ENCODE assay signal across 8 cellular contexts in genomic region chr12:132489078-132489601, GRCh38. TPM values are rescaled to one million over a fixed set of nuclear protein-coding genes. Genes with fewer than 3 reads are reported as not detected.
DNase-seq lines count a peak whose midpoint lies in the region; ATAC-seq, FAIRE-seq and TF ChIP-seq lines count a peak whose summit lies in the region.

No MANE protein-coding gene starts in this region.

- H3K4me1 Mint-ChIP-seq in CD8-positive, alpha-beta memory T cell = peaks cover 48 to 66% (median 57%) of the 10 kb centered on the region in 3 donors
- H3K4me1 Mint-ChIP-seq in T-helper 1 cell treated with Interleukin-12 subunit alpha and Interleukin-12 subunit beta and Interleukin-4 antibody, amounts not matched to agents 30 μg/mL and 1 μg/mL, for 36 hours (ENCODE audit: low read depth) = peaks cover 44% of the 10 kb centered on the region

- no peak for TF ChIP-seq RAD21 in HepG2 (CRISPR knock-in tag; IDR thresholded peaks at IDR 0.05)

- no peaks in the 10 kb centered on the region for H3K36me3 ChIP-seq in CD8-positive, alpha-beta memory T cell (ENCODE audit: insufficient read depth, low read length)
- H3K36me3 ChIP-seq in HepG2 (replicated peaks in 1 of 2; ENCODE audit: control insufficient read depth in 1 of 2, insufficient read depth in 2 of 2, low read length in 2 of 2) = peaks cover 0 to 1% of the 10 kb centered on the region in 2 experiments; a peak in 1 of 5 replicates

- peaks cover 0 to 1% of the 10 kb centered on the region in 2 donors for H3K27me3 Mint-ChIP-seq in CD8-positive, alpha-beta memory T cell
- no peaks in the 10 kb centered on the region for H3K27me3 Mint-ChIP-seq in T-helper 1 cell treated with Interleukin-12 subunit alpha and Interleukin-12 subunit beta and Interleukin-4 antibody, amounts not matched to agents 30 μg/mL and 1 μg/mL, for 36 hours (ENCODE audit: low read depth)

- no TSS peak for BruUV-seq in HepG2 (replicated peaks; lab: Mats Ljungman, UMichigan)

- intact Hi-C loops in HepG2 (cut with micrococcal nuclease; ENCODE audit: unreplicated experiment) = no loop called here

- peak overlapping the region; percentile 83 to 97 (median 91) for H3K4me3 Mint-ChIP-seq in CD8-positive, alpha-beta memory T cell
- peak overlapping the region; percentile 86 for H3K4me3 Mint-ChIP-seq in T-helper 1 cell treated with Interleukin-12 subunit alpha and Interleukin-12 subunit beta and Interleukin-4 antibody, amounts not matched to agents 30 μg/mL and 1 μg/mL, for 36 hours

- H3K4me1 ChIP-seq in CD8-positive, alpha-beta memory T cell (ENCODE audit: insufficient read depth, low read length) = peaks cover 50% of the 10 kb centered on the region
- H3K4me1 ChIP-seq in HepG2 (ENCODE audit: insufficient read depth, low read length) = peaks cover 45% of the 10 kb centered on the region

- CTCF ChIA-PET in CD8-positive, alpha-beta memory T cell (lab: Charles Lee) = interaction anchor here (2.0 kb wide), 1 partner anchor 74 kb away, joined by 6 read pairs; no protein-coding TSS in a partner anchor
- CTCF ChIA-PET in HepG2 (lab: Yijun Ruan, JAX; ENCODE audit: low intra/inter-chr PET ratio, low total read pairs) = no interaction called here

- DNase-seq in CD8-positive, alpha-beta memory T cell = peak; percentile 62 to 80 (median 68)
- DNase-seq in astrocyte of the hippocampus (ENCODE audit: low read depth, low spot score) (peak; percentile 15), HepG2 (ENCODE audit: low spot score) (no peak), HK-2 (ENCODE audit: unreplicated experiment) (no peak), NCI-H774 (lab: John Stamatoyannopoulos, UW) (no peak)
- DNase-seq in stimulated activated CD8-positive, alpha-beta memory T cell treated with anti-CD3 and anti-CD28 coated beads, Interleukin-15, amount 100 ng/mL, for 48 hours (ENCODE audit: low read depth in 2 of 2) = peak; percentile 19 to 57

- H3K27ac ChIP-seq in CD8-positive, alpha-beta memory T cell (ENCODE audit: low read depth, low read length) = peak overlapping the region; percentile 80
- no peak overlapping the region for H3K27ac ChIP-seq in HepG2 (ENCODE audit: extremely low read length, insufficient read depth, low read length)

- POLR2A ChIA-PET in CD8-positive, alpha-beta memory T cell (lab: Charles Lee) = interaction anchor here (0.6 to 1.5 kb wide), 6 partner anchors 10 to 662 kb away, joined by 3 to 14 read pairs (median 3); no protein-coding TSS in a partner anchor
- POLR2A ChIA-PET in HepG2 (lab: Yijun Ruan, JAX) = no interaction called here

- peak overlapping the region; percentile 78 for H3K4me2 ChIP-seq in HepG2 (ENCODE audit: low read depth, low read length)

- WGBS in HepG2 (ENCODE audit: low lambda C conversion rate) = 4% methylated on average over 8 of the region's 46 CpGs

- H3K9me3 ChIP-seq in CD8-positive, alpha-beta memory T cell (ENCODE audit: low read length) = no peaks in the 10 kb centered on the region
- H3K9me3 ChIP-seq in HepG2 (ENCODE audit: low read length) = no peaks in the 10 kb centered on the region

- no peak overlapping the region for H2AFZ ChIP-seq in HepG2 (ENCODE audit: low read length)

- peaks cover 35% of the 10 kb centered on the region for H4K20me1 ChIP-seq in HepG2 (ENCODE audit: insufficient read depth, low read length)

- peak overlapping the region; percentile 88 to 99 (median 96) for H3K27ac Mint-ChIP-seq in CD8-positive, alpha-beta memory T cell
- peak overlapping the region; percentile 98 for H3K27ac Mint-ChIP-seq in T-helper 1 cell treated with Interleukin-12 subunit alpha and Interleukin-12 subunit beta and Interleukin-4 antibody, amounts not matched to agents 30 μg/mL and 1 μg/mL, for 36 hours

- no peak for TF ChIP-seq POLR2A in HepG2 (IDR thresholded peaks at IDR 0.05; ENCODE audit: insufficient read depth in 1 of 2, low read depth in 2 of 2, low read length in 2 of 2)

- H3K9ac ChIP-seq in HepG2 (ENCODE audit: insufficient read depth, low read depth, low read length) = peak overlapping the region; percentile 33; the same call in 1 of the 2 replicates

- H3K36me3 Mint-ChIP-seq in CD8-positive, alpha-beta memory T cell = peaks cover 0 to 17% (median 0%) of the 10 kb centered on the region in 3 donors
- peaks cover 6% of the 10 kb centered on the region for H3K36me3 Mint-ChIP-seq in T-helper 1 cell treated with Interleukin-12 subunit alpha and Interleukin-12 subunit beta and Interleukin-4 antibody, amounts not matched to agents 30 μg/mL and 1 μg/mL, for 36 hours (ENCODE audit: low read depth)

- TF ChIP-seq EP300 in HepG2 (IDR thresholded peaks at IDR 0.05; ENCODE audit: low read depth in 2 of 2, low read length in 2 of 2) (no peak), HepG2 (CRISPR knock-in tag; IDR thresholded peaks at IDR 0.05; ENCODE audit: borderline replicate concordance) (no peak)

- peak overlapping the region; percentile 88 for H3K4me3 ChIP-seq in CD8-positive, alpha-beta memory T cell (ENCODE audit: low read length)
- peak overlapping the region; percentile 64 to 73 (median 65); a peak in 4 of 6 replicates for H3K4me3 ChIP-seq in HepG2 (replicated peaks in 1 of 3; ENCODE audit: insufficient read depth in 1 of 3, low read depth in 2 of 3, low read length in 3 of 3)

- H3K27me3 ChIP-seq in CD8-positive, alpha-beta memory T cell (ENCODE audit: insufficient read depth, low read length, poor library complexity, severe bottlenecking) = no peaks in the 10 kb centered on the region
- H3K27me3 ChIP-seq in HepG2 (ENCODE audit: control insufficient read depth in 1 of 2, insufficient read depth in 2 of 2, low read length in 2 of 2) = peaks cover 20 to 51% of the 10 kb centered on the region in 2 experiments

- H3K9me3 Mint-ChIP-seq in CD8-positive, alpha-beta memory T cell = no peaks in the 10 kb centered on the region
- H3K9me3 Mint-ChIP-seq in T-helper 1 cell treated with Interleukin-12 subunit alpha and Interleukin-12 subunit beta and Interleukin-4 antibody, amounts not matched to agents 30 μg/mL and 1 μg/mL, for 36 hours = no peaks in the 10 kb centered on the region

- in situ Hi-C loops in HepG2 (cut with HindIII; ENCODE audit: extremely low pct_ligation_motif_present, low pct_unique_long_range_greater_than_20kb) = no loop called here

- peaks cover 34% of the 10 kb centered on the region for H3K79me2 ChIP-seq in HepG2 (ENCODE audit: insufficient read depth, low read length)

- FAIRE-seq in HepG2 (lab: Jason Lieb, UNC) = no peak

- ATAC-seq in HG02852 (IDR thresholded peaks at IDR 0.05; ENCODE audit: unreplicated experiment) (peak; percentile 28), HepG2 (peak; percentile 6)

- no peak for TF ChIP-seq CTCF in HepG2 (CRISPR knock-in tag; IDR thresholded peaks at IDR 0.05)

TF ChIP-seq in HepG2, 621 proteins besides CTCF, POLR2A, EP300 and RAD21 (continues in another document):
- TF ChIP-seq, protein P1, sequence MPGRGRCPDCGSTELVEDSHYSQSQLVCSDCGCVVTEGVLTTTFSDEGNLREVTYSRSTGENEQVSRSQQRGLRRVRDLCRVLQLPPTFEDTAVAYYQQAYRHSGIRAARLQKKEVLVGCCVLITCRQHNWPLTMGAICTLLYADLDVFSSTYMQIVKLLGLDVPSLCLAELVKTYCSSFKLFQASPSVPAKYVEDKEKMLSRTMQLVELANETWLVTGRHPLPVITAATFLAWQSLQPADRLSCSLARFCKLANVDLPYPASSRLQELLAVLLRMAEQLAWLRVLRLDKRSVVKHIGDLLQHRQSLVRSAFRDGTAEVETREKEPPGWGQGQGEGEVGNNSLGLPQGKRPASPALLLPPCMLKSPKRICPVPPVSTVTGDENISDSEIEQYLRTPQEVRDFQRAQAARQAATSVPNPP (CRISPR knock-in tag; IDR thresholded peaks at IDR 0.05) = no peak

RNA-seq across cellular contexts. Expression of gene FBRSL1, which starts 0.8 kb away (rescaled TPM):
- total RNA-seq in CD8-positive, alpha-beta memory T cell = 10 to 100 TPM; 58.1 to 62.1 TPM
- polyA plus RNA-seq in CD8-positive, alpha-beta memory T cell = 1.4 TPM
- 3.7 and 7.9 TPM in 2 replicates for total RNA-seq in HepG2 (2016; rRNA removed; fragmentation: Illumina TruSeq; extraction: Trizol)
- 2.7 and 3.6 TPM in 2 replicates for total RNA-seq in HepG2 (2016; cell fraction: cytosol; rRNA removed; fragmentation: Illumina TruSeq; extraction: Trizol; ENCODE audit: low read depth)
- 5.4 and 6.9 TPM in 2 replicates for total RNA-seq in HepG2 (2016; cell fraction: insoluble cytoplasmic fraction; rRNA removed; fragmentation: Illumina TruSeq; extraction: Trizol)
- total RNA-seq in HepG2 (2016; cell fraction: membrane; rRNA removed; fragmentation: Illumina TruSeq; extraction: Trizol) = 7.0 and 9.3 TPM in 2 replicates
- 10.9 and 11.0 TPM in 2 replicates for total RNA-seq in HepG2 (2016; cell fraction: nucleus; rRNA removed; fragmentation: Illumina TruSeq; extraction: Trizol)
- polyA plus RNA-seq in HepG2 (2011; rRNA removed) = 3.6 and 4.9 TPM in 2 replicates
- 3.0 and 6.0 TPM in 2 replicates for polyA plus RNA-seq in HepG2 (2011; cell fraction: cytosol; rRNA removed)
- polyA plus RNA-seq in HepG2 (2011; cell fraction: nucleus; rRNA removed) = 50.9 and 76.3 TPM in 2 replicates
- polyA plus RNA-seq in HepG2 (2012) = 25.5 and 31.0 TPM in 2 replicates
- 5.9 and 6.4 TPM in 2 replicates for polyA plus RNA-seq in HepG2 (2016; cell fraction: cytosol; fragmentation: Illumina TruSeq; extraction: Trizol; ENCODE audit: low read depth)
- 20.0 and 28.2 TPM in 2 replicates for polyA plus RNA-seq in HepG2 (2016; cell fraction: insoluble cytoplasmic fraction; fragmentation: Illumina TruSeq; extraction: Trizol; ENCODE audit: low read depth)
- 20.5 and 23.8 TPM in 2 replicates for polyA plus RNA-seq in HepG2 (2016; cell fraction: membrane; fragmentation: Illumina TruSeq; extraction: Trizol; ENCODE audit: low read depth)
- 64.1 and 69.3 TPM in 2 replicates for polyA plus RNA-seq in HepG2 (2016; cell fraction: nucleus; fragmentation: Illumina TruSeq; extraction: Trizol; ENCODE audit: insufficient read depth, low read depth)
- polyA minus RNA-seq in HepG2 (2011; rRNA and poly(A)+ RNA removed; ENCODE audit: low replicate concordance) = 3.8 and 7.6 TPM in 2 replicates
- 17.3 and 28.7 TPM in 2 replicates for polyA minus RNA-seq in HepG2 (2011; cell fraction: cytosol; rRNA and poly(A)+ RNA removed)
- polyA minus RNA-seq in HepG2 (2011; cell fraction: nucleus; rRNA and poly(A)+ RNA removed) = 8.5 and 11.2 TPM in 2 replicates

Comparison
In these comparisons a context has a peak if more than half of its experiments do, and no peak if none do; other contexts are left out.
1. DNase-seq: peak in CD8-positive, alpha-beta memory T cell (5 of 5), astrocyte of the hippocampus (single experiment) and stimulated activated CD8-positive, alpha-beta memory T cell treated with anti-CD3 and anti-CD28 coated beads, Interleukin-15, amount 100 ng/mL, for 48 hours (2 of 2); none in HepG2 (single experiment), HK-2 (single experiment) and NCI-H774 (single experiment).